Comparison of ENCODE assay signal across 8 cellular contexts in the genomic region with DNA sequence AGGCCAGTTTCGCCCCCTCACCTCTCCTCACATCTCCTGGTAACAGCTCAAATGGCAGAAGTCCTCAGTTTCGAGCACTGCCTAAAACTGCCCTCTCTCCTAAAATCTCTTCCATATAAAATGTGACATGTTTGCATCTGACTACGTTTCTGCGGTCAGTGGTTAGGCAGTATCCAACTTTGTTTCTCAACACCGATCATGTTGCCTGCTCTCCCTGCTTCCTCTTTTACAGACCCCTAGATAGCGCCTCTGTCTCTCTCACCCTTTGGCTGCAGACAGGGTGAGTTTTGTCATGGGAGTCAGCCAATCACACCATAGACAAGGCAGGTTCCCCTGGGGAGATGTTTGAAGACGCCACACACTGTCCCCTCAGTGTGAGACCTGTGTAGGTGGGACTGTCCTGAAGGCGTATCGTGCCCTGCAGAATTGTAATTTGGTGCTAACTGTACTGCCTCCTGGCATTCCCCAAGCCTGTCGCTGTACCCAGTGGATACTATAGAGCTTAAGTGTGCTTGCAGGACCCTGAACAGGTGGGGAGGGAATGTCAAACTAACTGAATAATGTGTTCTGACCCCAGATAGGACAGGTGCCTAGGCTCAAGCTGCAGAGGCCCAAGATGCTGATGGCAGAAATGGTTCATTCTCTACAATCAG. TPM values are rescaled to one million over a fixed set of nuclear protein-coding genes. Genes with fewer than 3 reads are reported as not detected.
A peak's percentile ranks its signal among the peaks of the same experiment; 100 is the strongest.
DNase-seq lines count a peak whose midpoint lies in the region; ATAC-seq and TF ChIP-seq lines count a peak whose summit lies in the region.

No MANE protein-coding gene starts in this region.

- H3K4me1 Mint-ChIP-seq in activated naive CD4-positive, alpha-beta T cell treated with anti-CD3 and anti-CD28 coated beads, Interleukin-2, amount 10 ng/mL, durations not matched to agents 7 days and 5 days, result peaks cover 27% of the 10 kb centered on the region
- H3K4me1 Mint-ChIP-seq in activated T-cell treated with anti-CD3 and anti-CD28 coated beads, Interleukin-2, amount 50 U/mL, for 4 hours (ENCODE audit: low read depth), result peaks cover 23% of the 10 kb centered on the region

- TF ChIP-seq CTCF in gastrocnemius medialis (IDR thresholded peaks at IDR 0.05 in 4 of 5, conservative IDR thresholded peaks at IDR 0.05 in 1 of 5), result no peak

- no peaks in the 10 kb centered on the region for H3K9me3 Mint-ChIP-seq in activated naive CD4-positive, alpha-beta T cell treated with anti-CD3 and anti-CD28 coated beads, Interleukin-2, amount 10 ng/mL, durations not matched to agents 7 days and 5 days
- H3K9me3 Mint-ChIP-seq in activated T-cell treated with anti-CD3 and anti-CD28 coated beads, Interleukin-2, amount 50 U/mL, for 4 hours, result no peaks in the 10 kb centered on the region

- CTCF ChIA-PET in activated naive CD4-positive, alpha-beta T cell treated with anti-CD3 and anti-CD28 coated beads, Interleukin-2, amount 10 ng/mL, durations not matched to agents 7 days and 5 days (lab: Charles Lee), result interaction anchor here (0.9 kb wide), 1 partner anchor 9 kb away, joined by 3 read pairs; no protein-coding TSS in a partner anchor

- intact Hi-C loops in left ventricle myocardium superior (cut with micrococcal nuclease), result no loop called here
- intact Hi-C loops in gastrocnemius medialis (cut with DNase I; ENCODE audit: low total_unique reads), result loop anchor here (1.0 to 10.0 kb wide), 3 partner anchors 80 to 1121 kb away; a partner anchor contains a TSS

- H3K27ac Mint-ChIP-seq in activated naive CD4-positive, alpha-beta T cell treated with anti-CD3 and anti-CD28 coated beads, Interleukin-2, amount 10 ng/mL, durations not matched to agents 7 days and 5 days, result peak overlapping the region; percentile 68

- no peak for TF ChIP-seq POLR2A in gastrocnemius medialis (IDR thresholded peaks at IDR 0.05)

- peak; percentile 23 for DNase-seq in activated naive CD4-positive, alpha-beta T cell treated with anti-CD3 and anti-CD28 coated beads, Interleukin-2, amount 10 ng/mL, durations not matched to agents 7 days and 5 days
- no peak for DNase-seq in activated naive CD4-positive, alpha-beta T cell (lab: John Stamatoyannopoulos, UW)
- no peak for DNase-seq in activated T-cell treated with anti-CD3 and anti-CD28 coated beads, Interleukin-2, amount 50 U/mL, for 4 hours
- DNase-seq in left ventricle myocardium superior (no peak), gastrocnemius medialis (peak in 1 of 2 donors; percentile 14), NCI-H510A treated with DMSO at 0.1 percent for 48 hours (lab: John Stamatoyannopoulos, UW) (no peak), amniotic stem cell (lab: John Stamatoyannopoulos, UW) (no peak)

- ATAC-seq in HG03108 (IDR thresholded peaks at IDR 0.05; ENCODE audit: unreplicated experiment) (peak; percentile 48), left ventricle myocardium superior (peak; percentile 35), gastrocnemius medialis (peak; percentile 24 to 42)
- peak in 1 of 2 donors; percentile 8 for ATAC-seq in activated T-cell treated with anti-CD3 and anti-CD28 coated beads, Interleukin-2, amount 50 U/mL, for 4 hours

- H3K4me3 ChIP-seq in gastrocnemius medialis, result peak overlapping the region; percentile 84 to 96 (median 92)

- peaks cover 7 to 12% of the 10 kb centered on the region in 2 donors for H3K4me1 ChIP-seq in gastrocnemius medialis

- H3K4me3 Mint-ChIP-seq in activated naive CD4-positive, alpha-beta T cell treated with anti-CD3 and anti-CD28 coated beads, Interleukin-2, amount 10 ng/mL, durations not matched to agents 7 days and 5 days, result peak overlapping the region; percentile 87
- peak overlapping the region; percentile 85 for H3K4me3 Mint-ChIP-seq in activated T-cell treated with anti-CD3 and anti-CD28 coated beads, Interleukin-2, amount 50 U/mL, for 4 hours

- H3K36me3 Mint-ChIP-seq in activated naive CD4-positive, alpha-beta T cell treated with anti-CD3 and anti-CD28 coated beads, Interleukin-2, amount 10 ng/mL, durations not matched to agents 7 days and 5 days, result peaks cover 25% of the 10 kb centered on the region
- peaks cover 20% of the 10 kb centered on the region for H3K36me3 Mint-ChIP-seq in activated T-cell treated with anti-CD3 and anti-CD28 coated beads, Interleukin-2, amount 50 U/mL, for 4 hours (ENCODE audit: insufficient read depth)

- peaks cover 25% of the 10 kb centered on the region for H3K27me3 Mint-ChIP-seq in activated naive CD4-positive, alpha-beta T cell treated with anti-CD3 and anti-CD28 coated beads, Interleukin-2, amount 10 ng/mL, durations not matched to agents 7 days and 5 days
- H3K27me3 Mint-ChIP-seq in activated T-cell treated with anti-CD3 and anti-CD28 coated beads, Interleukin-2, amount 50 U/mL, for 4 hours (ENCODE audit: low read depth), result no peaks in the 10 kb centered on the region

- peaks cover 0 to 11% of the 10 kb centered on the region in 2 donors for H3K36me3 ChIP-seq in gastrocnemius medialis

- in situ Hi-C loops in gastrocnemius medialis (cut with MboI; ENCODE audit: low sequenced_read_pairs in 4 of 4), result no loop called here

- H3K27ac ChIP-seq in gastrocnemius medialis, result peak overlapping the region; percentile 83 to 90 (median 89)

- no peaks in the 10 kb centered on the region for H3K27me3 ChIP-seq in gastrocnemius medialis

- H3K9me3 ChIP-seq in gastrocnemius medialis, result no peaks in the 10 kb centered on the region

RNA-seq across cellular contexts. Expression of a gene that starts 1.1 kb away (rescaled TPM):
- 10 to 100 TPM; 38.6 to 46.8 (median 45.8) TPM for total RNA-seq in activated T-cell treated with anti-CD3 and anti-CD28 coated beads, Interleukin-2, amount 50 U/mL, for 4 hours
- total RNA-seq in left ventricle myocardium superior, result 87.1 TPM
- total RNA-seq in gastrocnemius medialis, result 10 to 100 TPM; 32.3 to 54.4 (median 47.1) TPM

RNA-seq across cellular contexts. Expression of a gene that starts 45.6 kb away (rescaled TPM):
- total RNA-seq in activated T-cell treated with anti-CD3 and anti-CD28 coated beads, Interleukin-2, amount 50 U/mL, for 4 hours, result 1 to 10 TPM; 1.8 to 3.0 (median 2.4) TPM
- 2.7 TPM for total RNA-seq in left ventricle myocardium superior
- total RNA-seq in gastrocnemius medialis, result 1 to 10 TPM; 2.2 to 3.4 (median 2.5) TPM
